In the genomic region with DNA sequence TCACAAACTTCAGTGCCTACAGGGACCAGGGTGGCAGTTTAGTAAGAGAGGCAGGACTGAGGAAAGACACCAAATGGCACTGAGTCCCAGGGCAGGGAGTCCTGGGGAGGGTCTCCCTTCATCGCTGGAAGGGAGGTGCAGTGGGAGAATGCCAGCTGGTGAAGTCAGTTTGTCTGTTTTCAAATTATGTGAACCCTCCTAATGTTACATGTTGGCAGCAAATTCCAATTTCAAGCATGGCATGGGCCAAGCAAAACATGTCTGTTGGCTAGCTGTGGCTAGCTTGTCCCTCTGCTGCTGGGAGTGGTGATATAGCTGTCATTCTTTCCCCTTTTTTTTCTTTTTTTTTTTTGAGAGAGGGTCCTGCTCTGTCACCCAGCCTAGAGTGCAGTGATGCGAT, we compare ENCODE assay signal across 16 cellular contexts. TPM values are rescaled to one million over a fixed set of nuclear protein-coding genes. Genes with fewer than 3 reads are reported as not detected.
DNase-seq lines count a peak whose midpoint lies in the region; ATAC-seq and TF ChIP-seq lines count a peak whose summit lies in the region.
"Had no signal": no experiment of that assay in that cellular context is flagged by ENCODE, and none has a peak within 500 bp of the region (broad histone marks: within the 10 kb centered on the region; RNA-seq: fewer than 3 reads in every experiment).

No MANE protein-coding gene starts in this region.

- no peaks in the 10 kb centered on the region for H3K36me3 Mint-ChIP-seq in effector memory CD8-positive, alpha-beta T cell (ENCODE audit: insufficient read depth)

- H2AK5ac ChIP-seq in mesenchymal stem cell (ENCODE audit: low read length, severe bottlenecking) = no peak overlapping the region

- no peak overlapping the region for H4K8ac ChIP-seq in mesenchymal stem cell (ENCODE audit: low read length)

- TF ChIP-seq CTCF in tibial artery (IDR thresholded peaks at IDR 0.05) (no peak), GM20000 (IDR thresholded peaks at IDR 0.05; ENCODE audit: extremely low read depth, missing control alignments) (no peak)

- H3K4me3 Mint-ChIP-seq in effector memory CD8-positive, alpha-beta T cell = no peak overlapping the region
- H3K4me3 Mint-ChIP-seq: HFFc6 had no signal

- H3K79me1 ChIP-seq in mesenchymal stem cell (replicated peaks; ENCODE audit: low read length, poor library complexity, severe bottlenecking) = no peaks in the 10 kb centered on the region

- peak overlapping the region; percentile 48 to 52 for H3K18ac ChIP-seq in mesenchymal stem cell (ENCODE audit: low read depth in 1 of 2, low read length in 2 of 2)

- no peaks in the 10 kb centered on the region for H3K36me3 ChIP-seq in MG63
- H3K36me3 ChIP-seq in mesenchymal stem cell (ENCODE audit: control insufficient read depth in 1 of 2, insufficient read depth in 2 of 2, low read depth in 1 of 2, low read length in 2 of 2) = no peaks in the 10 kb centered on the region
- H3K36me3 ChIP-seq in tibial artery = no peaks in the 10 kb centered on the region
- H3K36me3 ChIP-seq: BLaER1 treated with 17β-estradiol and CSF1 and Interleukin-3, amounts not matched to agents 10 nM and 100 nM had no signal

- no peak overlapping the region for H3K9ac ChIP-seq in mesenchymal stem cell (ENCODE audit: low read length)
- H3K9ac ChIP-seq: BLaER1 treated with 17β-estradiol and CSF1 and Interleukin-3, amounts not matched to agents 10 nM and 100 nM; KMS-11 had no signal

- H2BK12ac ChIP-seq in mesenchymal stem cell (ENCODE audit: low read length in 2 of 2) = peak overlapping the region in 1 of 2 experiments; percentile 50

- H2BK15ac ChIP-seq in mesenchymal stem cell (ENCODE audit: low read depth, poor library complexity, severe bottlenecking) = no peak overlapping the region

- peaks cover 0 to 6% of the 10 kb centered on the region in 2 donors for H3K27me3 Mint-ChIP-seq in effector memory CD8-positive, alpha-beta T cell

- peak overlapping the region; percentile 41 for H4K91ac ChIP-seq in mesenchymal stem cell (ENCODE audit: low read length)

- ATAC-seq in GM18861 (IDR thresholded peaks at IDR 0.05; ENCODE audit: unreplicated experiment) = no peak
- ATAC-seq in effector memory CD8-positive, alpha-beta T cell (replicated peaks) = no peak

- no peak overlapping the region for H3K27ac Mint-ChIP-seq in effector memory CD8-positive, alpha-beta T cell
- H3K27ac Mint-ChIP-seq: HFFc6 had no signal

- no peak overlapping the region for H3K14ac ChIP-seq in mesenchymal stem cell (ENCODE audit: low read length in 2 of 2)

- H3K4me3 ChIP-seq in MG63 (no peak overlapping the region), mesenchymal stem cell (ENCODE audit: insufficient read depth in 1 of 2, low read depth in 1 of 2, low read length in 2 of 2) (no peak overlapping the region), tibial artery (no peak overlapping the region)
- H3K4me3 ChIP-seq: BLaER1 treated with 17β-estradiol and CSF1 and Interleukin-3, amounts not matched to agents 10 nM and 100 nM had no signal

- H3K9me3 ChIP-seq in MG63 (no peaks in the 10 kb centered on the region), mesenchymal stem cell (ENCODE audit: control insufficient read depth, low read length) (no peaks in the 10 kb centered on the region), tibial artery (no peaks in the 10 kb centered on the region)
- H3K9me3 ChIP-seq: BLaER1 treated with 17β-estradiol and CSF1 and Interleukin-3, amounts not matched to agents 10 nM and 100 nM had no signal

- H2BK5ac ChIP-seq in mesenchymal stem cell (ENCODE audit: low read depth, low read length, poor library complexity, severe bottlenecking) = no peak overlapping the region

- no peaks in the 10 kb centered on the region for H3K4me1 Mint-ChIP-seq in effector memory CD8-positive, alpha-beta T cell (ENCODE audit: low read depth in 2 of 2)

- no peaks in the 10 kb centered on the region for H3K9me3 Mint-ChIP-seq in effector memory CD8-positive, alpha-beta T cell
- H3K9me3 Mint-ChIP-seq: HFFc6 had no signal

- H3K27me3 ChIP-seq in MG63 (no peaks in the 10 kb centered on the region), mesenchymal stem cell (ENCODE audit: control insufficient read depth in 1 of 2, insufficient read depth in 1 of 2, low read length in 2 of 2) (no peaks in the 10 kb centered on the region), tibial artery (no peaks in the 10 kb centered on the region)
- H3K27me3 ChIP-seq: BLaER1 treated with 17β-estradiol and CSF1 and Interleukin-3, amounts not matched to agents 10 nM and 100 nM had no signal

- peak; percentile 71 for DNase-seq in MG63
- peak; percentile 64 for DNase-seq in astrocyte of the hippocampus (ENCODE audit: low read depth, low spot score)
- no peak for DNase-seq in mesenchymal stem cell
- peak; percentile 38 to 80 for DNase-seq in tibial artery
- DNase-seq in GM20000 (ENCODE audit: low spot score) = no peak
- no peak for DNase-seq in effector memory CD8-positive, alpha-beta T cell
- DNase-seq: HFFc6, MM.1S, NCI-H1105 treated with DMSO at 0.1 percent for 48 hours, NCI-H187, SHP77 treated with DMSO at 0.1 percent for 48 hours had no signal

- H3K23ac ChIP-seq in mesenchymal stem cell (ENCODE audit: low read length in 2 of 2) = no peak overlapping the region

- no peak overlapping the region for H2AFZ ChIP-seq in mesenchymal stem cell (ENCODE audit: low read depth, low read length)

- peak overlapping the region in 1 of 2 experiments; percentile 37 for H3K4ac ChIP-seq in mesenchymal stem cell (ENCODE audit: low read depth in 1 of 2, low read length in 2 of 2)

- H3K27ac ChIP-seq in mesenchymal stem cell (ENCODE audit: low read length, poor library complexity, severe bottlenecking) = no peak overlapping the region
- peak overlapping the region; percentile 41 to 78 for H3K27ac ChIP-seq in tibial artery
- H3K27ac ChIP-seq: BLaER1 treated with 17β-estradiol and CSF1 and Interleukin-3, amounts not matched to agents 10 nM and 100 nM; KMS-11 had no signal

- 100% methylated on average over 1 of the region's 2 CpGs for WGBS in mesenchymal stem cell

- no peak overlapping the region for H3K4me2 ChIP-seq in mesenchymal stem cell (ENCODE audit: low read length, poor library complexity, severe bottlenecking)
- H3K4me2 ChIP-seq: KMS-11 had no signal

- H3K4me1 ChIP-seq in mesenchymal stem cell (ENCODE audit: control insufficient read depth, insufficient read depth, low read depth, low read length) (peaks cover 5% of the 10 kb centered on the region), tibial artery (peaks cover 6 to 75% (median 58%) of the 10 kb centered on the region in 4 donors)

- H2BK120ac ChIP-seq in mesenchymal stem cell (ENCODE audit: low read depth, low read length) = peak overlapping the region; percentile 58

- intact Hi-C loops in tibial artery (cut with DNase I; ENCODE audit: low total_unique reads) = no loop called here

RNA-seq across cellular contexts. Expression of gene HAAO, which starts 55.9 kb away (rescaled TPM):
- not detected in 2 replicates for total RNA-seq in MG63 (2014; rRNA removed; shearing (Covaris generic); ENCODE audit: low replicate concordance)
- polyA plus RNA-seq in mesenchymal stem cell (2013, experiment 1 of 2) = 1.9 TPM
- polyA plus RNA-seq in mesenchymal stem cell (2013, experiment 2 of 2) = 1.8 TPM
- total RNA-seq: H4, NCI-H460 had no signal

Comparison
In these comparisons a context has a peak if more than half of its experiments do, and no peak if none do; other contexts are left out.
1. DNase-seq: peak in MG63 (single experiment), astrocyte of the hippocampus (single experiment) and tibial artery (2 of 2); none in mesenchymal stem cell (single experiment), GM20000 (single experiment) and effector memory CD8-positive, alpha-beta T cell (0 of 3).